In the genomic region with DNA sequence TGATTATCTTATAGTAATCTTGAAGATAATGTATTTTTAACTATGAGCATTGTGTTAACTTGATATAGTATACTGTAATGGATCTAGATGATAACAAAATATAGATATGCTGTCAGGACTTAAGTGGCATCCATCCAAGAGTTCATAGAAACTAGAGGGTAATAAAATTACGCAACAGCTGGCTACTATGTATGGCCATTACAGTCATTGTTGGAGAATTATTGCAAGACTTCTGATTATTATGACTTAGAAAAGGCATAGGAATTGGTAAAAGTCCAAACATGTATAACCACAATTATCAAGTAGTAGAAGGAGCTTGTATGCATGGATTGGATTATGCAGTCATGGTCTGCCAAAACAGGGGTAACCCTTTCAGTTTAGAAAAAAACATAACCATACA, we compare ENCODE assay signal across 9 cellular contexts. TPM values are rescaled to one million over a fixed set of nuclear protein-coding genes. Genes with fewer than 3 reads are reported as not detected.
A peak's percentile ranks its signal among the peaks of the same experiment; 100 is the strongest.
DNase-seq lines count a peak whose midpoint lies in the region; ATAC-seq and TF ChIP-seq lines count a peak whose summit lies in the region.
"Had no signal": no experiment of that assay in that cellular context is flagged by ENCODE, and none has a peak within 500 bp of the region (broad histone marks: within the 10 kb centered on the region; RNA-seq: fewer than 3 reads in every experiment).

No MANE protein-coding gene starts in this region.

- no peaks in the 10 kb centered on the region for H3F3A ChIP-seq in GM23338 (replicated peaks; ENCODE audit: low read depth)

- no peak overlapping the region for H2AFZ ChIP-seq in GM23338

- H3K9me3 ChIP-seq in BLaER1 treated with 17β-estradiol and CSF1 and Interleukin-3, amounts not matched to agents 10 nM and 100 nM (replicated peaks in 1 of 11): no peaks in the 10 kb centered on the region

- peaks cover 49 to 97% (median 91%) of the 10 kb centered on the region in 11 experiments for H3K27me3 ChIP-seq in BLaER1 treated with 17β-estradiol and CSF1 and Interleukin-3, amounts not matched to agents 10 nM and 100 nM
- no peaks in the 10 kb centered on the region for H3K27me3 ChIP-seq in GM23338 (ENCODE audit: insufficient read depth)

- H3K9me2 ChIP-seq in GM23338 (ENCODE audit: insufficient read depth): no peaks in the 10 kb centered on the region

- H4K20me1 ChIP-seq in BLaER1 treated with 17β-estradiol and CSF1 and Interleukin-3, amounts not matched to agents 10 nM and 100 nM: peaks cover 92 to 100% (median 100%) of the 10 kb centered on the region in 11 experiments
- peaks cover 46% of the 10 kb centered on the region for H4K20me1 ChIP-seq in GM23338 (replicated peaks; ENCODE audit: insufficient read depth)

- TF ChIP-seq POLR2A in lower leg skin (IDR thresholded peaks at IDR 0.05): no peak

- peak overlapping the region in 9 of 11 experiments; percentile 48 to 75 (median 70); a peak in 15 of 22 replicates for H3K4me2 ChIP-seq in BLaER1 treated with 17β-estradiol and CSF1 and Interleukin-3, amounts not matched to agents 10 nM and 100 nM
- no peak overlapping the region for H3K4me2 ChIP-seq in GM23338

- intact Hi-C loops in activated CD8-positive, alpha-beta T cell treated with anti-CD3 and anti-CD28 coated beads for 36 hours (cut with micrococcal nuclease): loop anchor here (5.0 kb wide), 1 partner anchor 75 kb away; the partner anchor contains the start of gene CXCR3
- intact Hi-C loops in lower leg skin (cut with DNase I; ENCODE audit: low total_unique reads): no loop called here

- ATAC-seq in GM23338 (no peak), GM21381 (IDR thresholded peaks at IDR 0.05; ENCODE audit: unreplicated experiment) (no peak), HG02798 (IDR thresholded peaks at IDR 0.05; ENCODE audit: poor library complexity, unreplicated experiment) (no peak), HG02840 (IDR thresholded peaks at IDR 0.05; ENCODE audit: low FRiP score, unreplicated experiment) (no peak)
- no peak for ATAC-seq in activated CD8-positive, alpha-beta T cell treated with anti-CD3 and anti-CD28 coated beads for 36 hours

- no peaks in the 10 kb centered on the region for H3K9me3 Mint-ChIP-seq in GM23338
- no peaks in the 10 kb centered on the region for H3K9me3 Mint-ChIP-seq in activated CD8-positive, alpha-beta T cell treated with anti-CD3 and anti-CD28 coated beads for 36 hours

- H3K36me3 Mint-ChIP-seq in GM23338 (ENCODE audit: low read depth): peaks cover 62% of the 10 kb centered on the region
- H3K36me3 Mint-ChIP-seq in activated CD8-positive, alpha-beta T cell treated with anti-CD3 and anti-CD28 coated beads for 36 hours (ENCODE audit: low read depth): peaks cover 84% of the 10 kb centered on the region

- H3K79me2 ChIP-seq in GM23338 (replicated peaks; ENCODE audit: insufficient read depth): peaks cover 96% of the 10 kb centered on the region

- H3K4me3 ChIP-seq in BLaER1 treated with 17β-estradiol and CSF1 and Interleukin-3, amounts not matched to agents 10 nM and 100 nM: no peak overlapping the region; a peak in 1 of 20 replicates
- H3K4me3 ChIP-seq in GM23338 (no peak overlapping the region), fibroblast of villous mesenchyme (ENCODE audit: low read depth, low read length) (no peak overlapping the region), lower leg skin (ENCODE audit: low read depth, poor library complexity, severe bottlenecking) (no peak overlapping the region)

- H3K4me3 Mint-ChIP-seq in GM23338: no peak overlapping the region
- peak overlapping the region; percentile 98 for H3K4me3 Mint-ChIP-seq in activated CD8-positive, alpha-beta T cell treated with anti-CD3 and anti-CD28 coated beads for 36 hours

- WGBS in lower leg skin, 2 donors: 58 to 62% methylated on average over 1 of the region's 1 CpG

- H3K4me1 ChIP-seq in BLaER1 treated with 17β-estradiol and CSF1 and Interleukin-3, amounts not matched to agents 10 nM and 100 nM: peaks cover 21 to 72% (median 42%) of the 10 kb centered on the region in 10 experiments
- peaks cover 18% of the 10 kb centered on the region for H3K4me1 ChIP-seq in GM23338 (ENCODE audit: insufficient read depth)

- H3K27ac Mint-ChIP-seq in GM23338: no peak overlapping the region
- H3K27ac Mint-ChIP-seq in activated CD8-positive, alpha-beta T cell treated with anti-CD3 and anti-CD28 coated beads for 36 hours: peak overlapping the region; percentile 89

- POLR2A ChIA-PET in activated CD8-positive, alpha-beta T cell treated with anti-CD3 and anti-CD28 coated beads for 36 hours (lab: Charles Lee): interaction anchor here (0.9 to 6.3 kb wide), 6 partner anchors 9 to 257 kb away, joined by 3 to 127 read pairs (median 4); partner anchors contain the start of genes CXCR3 and OGT

- CTCF ChIA-PET in activated CD8-positive, alpha-beta T cell treated with anti-CD3 and anti-CD28 coated beads for 36 hours (lab: Charles Lee): no interaction called here

- peaks cover 41% of the 10 kb centered on the region for H3K4me1 Mint-ChIP-seq in GM23338
- H3K4me1 Mint-ChIP-seq in activated CD8-positive, alpha-beta T cell treated with anti-CD3 and anti-CD28 coated beads for 36 hours (ENCODE audit: low read depth): peaks cover 56% of the 10 kb centered on the region

- H3K9ac ChIP-seq in BLaER1 treated with 17β-estradiol and CSF1 and Interleukin-3, amounts not matched to agents 10 nM and 100 nM: no peak overlapping the region

- peaks cover 42 to 88% (median 70%) of the 10 kb centered on the region in 11 experiments for H3K36me3 ChIP-seq in BLaER1 treated with 17β-estradiol and CSF1 and Interleukin-3, amounts not matched to agents 10 nM and 100 nM
- peaks cover 20% of the 10 kb centered on the region; the same call in 1 of the 2 replicates for H3K36me3 ChIP-seq in GM23338 (ENCODE audit: insufficient read depth)

- DNase-seq in GM23338 (ENCODE audit: low spot score): no peak
- no peak for DNase-seq in activated CD8-positive, alpha-beta T cell treated with anti-CD3 and anti-CD28 coated beads for 36 hours
- DNase-seq in fibroblast of villous mesenchyme (ENCODE audit: low read depth): peak; percentile 72
- DNase-seq in lower leg skin (ENCODE audit: low spot score in 2 of 2): no peak
- DNase-seq: activated CD8-positive, alpha-beta memory T cell treated with anti-CD3 and anti-CD28 coated beads, Interleukin-2, amount 50 U/mL, for 48 hours had no signal

- peaks cover 1% of the 10 kb centered on the region for H3K27me3 Mint-ChIP-seq in GM23338 (ENCODE audit: insufficient read depth, low read depth, poor library complexity)
- no peaks in the 10 kb centered on the region for H3K27me3 Mint-ChIP-seq in activated CD8-positive, alpha-beta T cell treated with anti-CD3 and anti-CD28 coated beads for 36 hours

- H3K27ac ChIP-seq in BLaER1 treated with 17β-estradiol and CSF1 and Interleukin-3, amounts not matched to agents 10 nM and 100 nM: peak overlapping the region in 5 of 11 experiments; percentile 41 to 77 (median 66); a peak in 5 of 22 replicates
- peak overlapping the region; percentile 45; the same call in 1 of the 2 replicates for H3K27ac ChIP-seq in GM23338 (ENCODE audit: low read depth)

- TF ChIP-seq CTCF in GM23338 (conservative IDR thresholded peaks at IDR 0.05; ENCODE audit: low read depth in 2 of 2): no peak
- TF ChIP-seq CTCF in activated CD8-positive, alpha-beta T cell treated with anti-CD3 and anti-CD28 coated beads for 36 hours (IDR thresholded peaks at IDR 0.05): no peak
- no peak for TF ChIP-seq CTCF in fibroblast of villous mesenchyme (IDR thresholded peaks at IDR 0.05; ENCODE audit: insufficient read depth, low read depth, low read length)
- no peak for TF ChIP-seq CTCF in lower leg skin (IDR thresholded peaks at IDR 0.05)

TF ChIP-seq in GM23338, 12 proteins besides CTCF, POLR2A, EP300 and RAD21 (continues in another document):
- TF ChIP-seq STAT1 (IDR thresholded peaks at IDR 0.05; ENCODE audit: unreplicated experiment): no peak

RNA-seq across cellular contexts. Expression of gene OGT, which starts 9.5 kb away (rescaled TPM):
- total RNA-seq in GM23338 (2014; rRNA removed; shearing (Covaris generic)): 128 and 163 TPM in 2 replicates
- 35.5 and 43.3 TPM in 2 replicates for polyA plus RNA-seq in GM23338 (2016; fragmentation: Nextera tagmentation; extraction: Ambion mirVana)
- 100 to 1,000 TPM; 354 to 358 TPM for total RNA-seq in activated CD8-positive, alpha-beta T cell treated with anti-CD3 and anti-CD28 coated beads for 36 hours
- total RNA-seq in fibroblast of villous mesenchyme (124 and 159 TPM in 2 replicates), lower leg skin (100 to 1,000 TPM in 1 of 4 donors, 10 to 100 TPM in 3; 72.2 to 139 (median 90.6) TPM)

RNA-seq across cellular contexts. Expression of gene GCNA, which starts 35.8 kb away (rescaled TPM):
- total RNA-seq in GM23338 (2014; rRNA removed; shearing (Covaris generic)): 1.5 and 2.7 TPM in 2 replicates
- 0.63 and 1.2 TPM in 2 replicates for polyA plus RNA-seq in GM23338 (2016; fragmentation: Nextera tagmentation; extraction: Ambion mirVana)
- 1 to 10 TPM; 3.5 to 5.1 TPM for total RNA-seq in activated CD8-positive, alpha-beta T cell treated with anti-CD3 and anti-CD28 coated beads for 36 hours
- total RNA-seq in fibroblast of villous mesenchyme (1.6 and 2.6 TPM in 2 replicates), lower leg skin (1 to 10 TPM in 2 of 4 donors, under 1 TPM in 2; 0.67 to 3.8 (median 0.98) TPM)
